ENCODE assay signal across 15 cellular contexts in the genomic region with DNA sequence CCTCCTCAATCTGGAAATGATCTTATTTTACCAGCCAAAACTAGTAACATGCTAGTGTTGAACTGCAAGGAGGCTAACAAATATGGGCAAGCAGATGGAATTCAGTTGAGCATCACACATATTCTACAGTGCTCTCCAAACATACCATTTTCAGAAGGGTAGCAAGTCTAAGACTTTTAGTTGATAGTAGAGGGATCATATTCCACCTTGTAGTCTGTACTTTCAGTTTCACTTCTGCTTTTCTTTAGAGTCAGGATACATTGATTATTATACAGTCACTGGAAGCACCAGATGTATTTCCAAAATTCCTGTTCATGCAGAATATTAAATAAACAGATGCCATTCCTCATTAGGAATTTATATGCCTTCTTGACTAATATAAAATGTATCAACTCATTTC.
DNase-seq lines count a peak whose midpoint lies in the region; ATAC-seq and TF ChIP-seq lines count a peak whose summit lies in the region.
"Had no signal": no experiment of that assay in that cellular context is flagged by ENCODE, and none has a peak within 500 bp of the region (broad histone marks: within the 10 kb centered on the region; RNA-seq: fewer than 3 reads in every experiment).

No MANE protein-coding gene starts in this region.

- no peak overlapping the region for H3K27ac ChIP-seq in endodermal cell (ENCODE audit: low read depth, low read length)

- H3K27me3 ChIP-seq in endodermal cell (ENCODE audit: control insufficient read depth, insufficient read depth, low read length, poor library complexity, severe bottlenecking), result no peaks in the 10 kb centered on the region

- H3K36me3 Mint-ChIP-seq in endodermal cell (ENCODE audit: low read depth), result no peaks in the 10 kb centered on the region
- H3K36me3 Mint-ChIP-seq in chondrocyte (ENCODE audit: low read depth), result no peaks in the 10 kb centered on the region
- H3K36me3 Mint-ChIP-seq: CD8-positive, alpha-beta memory T cell had no signal

- H3K4me1 ChIP-seq in endodermal cell (ENCODE audit: control insufficient read depth, insufficient read depth, low read length), result peaks cover 10% of the 10 kb centered on the region

- no peaks in the 10 kb centered on the region for H3K9me3 Mint-ChIP-seq in endodermal cell
- no peaks in the 10 kb centered on the region for H3K9me3 Mint-ChIP-seq in chondrocyte (ENCODE audit: low read depth)

- peak; percentile 71 for ATAC-seq in GM18502 (IDR thresholded peaks at IDR 0.05; ENCODE audit: poor library complexity, unreplicated experiment)
- peak; percentile 60 for ATAC-seq in HG03159 (IDR thresholded peaks at IDR 0.05; ENCODE audit: unreplicated experiment)
- no peak for ATAC-seq in HG03521 (IDR thresholded peaks at IDR 0.05; ENCODE audit: unreplicated experiment)

- DNase-seq in RPMI8226, result peak; percentile 2
- DNase-seq in fibroblast of the aortic adventitia (ENCODE audit: low read depth), result peak; percentile 27
- DNase-seq in endodermal cell, result no peak
- DNase-seq in NCI-H146 (lab: John Stamatoyannopoulos, UW), result no peak
- no peak for DNase-seq in chondrocyte (ENCODE audit: low spot score)
- DNase-seq: activated CD8-positive, alpha-beta memory T cell treated with anti-CD3 and anti-CD28 coated beads, Interleukin-2, amount 50 U/mL, for 4 hours; amygdala; CD8-positive, alpha-beta memory T cell; effector memory CD4-positive, alpha-beta T cell; hippocampal formation; NCI-H2029 treated with DMSO at 0.1 percent for 48 hours; T-helper 9 cell had no signal

- no peak overlapping the region for H3K9ac ChIP-seq in endodermal cell (ENCODE audit: extremely low read depth, low read length, poor library complexity, severe bottlenecking)

- H3K36me3 ChIP-seq in endodermal cell (ENCODE audit: control insufficient read depth, insufficient read depth, low read length), result no peaks in the 10 kb centered on the region

- H3K27ac Mint-ChIP-seq in endodermal cell, result no peak overlapping the region
- H3K27ac Mint-ChIP-seq in chondrocyte (ENCODE audit: unreplicated experiment), result no peak overlapping the region
- H3K27ac Mint-ChIP-seq: CD8-positive, alpha-beta memory T cell had no signal

- H3K4me3 Mint-ChIP-seq in endodermal cell (no peak overlapping the region), chondrocyte (ENCODE audit: unreplicated experiment) (no peak overlapping the region)

- H3K9me3 ChIP-seq in endodermal cell (ENCODE audit: control insufficient read depth, low read length), result no peaks in the 10 kb centered on the region

- H3K4me1 Mint-ChIP-seq in endodermal cell (peaks cover 15% of the 10 kb centered on the region), chondrocyte (ENCODE audit: low read depth) (no peaks in the 10 kb centered on the region)

- H3K27me3 Mint-ChIP-seq in endodermal cell (ENCODE audit: insufficient read depth) (no peaks in the 10 kb centered on the region), chondrocyte (ENCODE audit: low read depth) (no peaks in the 10 kb centered on the region)
- H3K27me3 Mint-ChIP-seq: CD8-positive, alpha-beta memory T cell had no signal

- H3K4me3 ChIP-seq in fibroblast of the aortic adventitia (ENCODE audit: low read depth, low read length) (no peak overlapping the region), endodermal cell (ENCODE audit: low read length) (no peak overlapping the region)

- TF ChIP-seq CTCF in fibroblast of the aortic adventitia (IDR thresholded peaks at IDR 0.05; ENCODE audit: insufficient read depth, low read length), result no peak
- TF ChIP-seq CTCF in endodermal cell (conservative IDR thresholded peaks at IDR 0.05), result no peak
- no peak for TF ChIP-seq CTCF in chondrocyte (IDR thresholded peaks at IDR 0.05)

Comparison
In these comparisons a context has a peak if more than half of its experiments do, and no peak if none do; other contexts are left out.
1. DNase-seq: peak in RPMI8226 (single experiment) and fibroblast of the aortic adventitia (single experiment); none in endodermal cell (single experiment), NCI-H146 (single experiment) and chondrocyte (single experiment).